In the genomic region with DNA sequence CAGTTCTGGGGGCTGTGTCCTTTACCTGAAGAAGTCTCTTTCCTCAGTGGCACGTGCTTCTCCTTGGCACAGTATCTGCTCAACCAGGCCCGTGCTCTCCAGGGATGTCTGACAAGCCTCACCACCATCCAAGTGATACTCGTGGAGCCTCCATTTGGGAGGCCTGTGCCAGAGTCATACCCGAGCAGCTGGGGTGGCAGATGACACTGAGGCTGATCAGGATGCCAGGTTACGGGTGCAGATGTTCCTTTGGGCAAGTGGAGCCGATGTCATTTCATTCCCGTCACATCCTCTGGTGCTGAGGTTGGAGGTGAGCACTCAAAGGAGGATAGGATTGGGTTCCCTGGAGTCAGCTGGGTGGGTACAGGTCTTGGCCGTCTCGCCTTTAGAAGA, we compare ENCODE assay signal across 1 cellular context.
TF ChIP-seq lines count a peak whose summit lies in the region.

No MANE protein-coding gene starts in this region.

TF ChIP-seq in IMR-90, 13 proteins besides CTCF, POLR2A, EP300 and RAD21:
- no peak for TF ChIP-seq RCOR1 (IDR thresholded peaks at IDR 0.05; ENCODE audit: insufficient replicate concordance, low read length)
- TF ChIP-seq MAFK (IDR thresholded peaks at IDR 0.05; ENCODE audit: low read depth, low read length): no peak
- TF ChIP-seq FOS (IDR thresholded peaks at IDR 0.05; ENCODE audit: low read depth, low read length): no peak
- TF ChIP-seq, protein P1, sequence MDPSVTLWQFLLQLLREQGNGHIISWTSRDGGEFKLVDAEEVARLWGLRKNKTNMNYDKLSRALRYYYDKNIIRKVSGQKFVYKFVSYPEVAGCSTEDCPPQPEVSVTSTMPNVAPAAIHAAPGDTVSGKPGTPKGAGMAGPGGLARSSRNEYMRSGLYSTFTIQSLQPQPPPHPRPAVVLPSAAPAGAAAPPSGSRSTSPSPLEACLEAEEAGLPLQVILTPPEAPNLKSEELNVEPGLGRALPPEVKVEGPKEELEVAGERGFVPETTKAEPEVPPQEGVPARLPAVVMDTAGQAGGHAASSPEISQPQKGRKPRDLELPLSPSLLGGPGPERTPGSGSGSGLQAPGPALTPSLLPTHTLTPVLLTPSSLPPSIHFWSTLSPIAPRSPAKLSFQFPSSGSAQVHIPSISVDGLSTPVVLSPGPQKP (IDR thresholded peaks at IDR 0.05; ENCODE audit: borderline replicate concordance, low read depth, low read length): no peak
- TF ChIP-seq MAZ (IDR thresholded peaks at IDR 0.05; ENCODE audit: borderline replicate concordance, low read depth, low read length): no peak
